8 cellular contexts compared by ENCODE assay signal in genomic region chr12:111412007-111412829, GRCh38. TPM values are rescaled to one million over a fixed set of nuclear protein-coding genes. Genes with fewer than 3 reads are reported as not detected.
DNase-seq lines count a peak whose midpoint lies in the region; ATAC-seq, FAIRE-seq and TF ChIP-seq lines count a peak whose summit lies in the region.

No MANE protein-coding gene starts in this region.

- 35% methylated on average over 15 of the region's 15 CpGs for WGBS in HUES64

- H3K9me3 ChIP-seq in HUES64 (ENCODE audit: insufficient read depth, low read depth, low read length), result no peaks in the 10 kb centered on the region

- H3K4me1 Mint-ChIP-seq in T-cell, result peaks cover 76 to 89% (median 87%) of the 10 kb centered on the region in 3 donors

- H3K27ac Mint-ChIP-seq in T-cell, result peak overlapping the region; percentile 95 to 96

- H3K9me3 Mint-ChIP-seq in T-cell, result no peaks in the 10 kb centered on the region

- CTCF ChIA-PET in T-cell (lab: Charles Lee), result interaction anchor here (0.5 to 3.4 kb wide), 13 partner anchors 12 to 275 kb away, joined by 3 to 39 read pairs (median 4); no protein-coding TSS in a partner anchor

- DNase-seq in T-cell (peak in 5 of 34 experiments; percentile 9 to 41 (median 26)), Right ventricle myocardium superior (peak; percentile 64), GM12892 (ENCODE audit: insufficient read length) (no peak), kidney glomerular epithelial cell (lab: John Stamatoyannopoulos, UW) (no peak), NCI-H82 (lab: John Stamatoyannopoulos, UW) (no peak)

- no peaks in the 10 kb centered on the region for H3K27me3 Mint-ChIP-seq in T-cell

- H3K27me3 ChIP-seq in HUES64 (ENCODE audit: insufficient read depth, low read length), result no peaks in the 10 kb centered on the region

- peak overlapping the region; percentile 46 for H3K9ac ChIP-seq in HUES64 (ENCODE audit: low read depth, low read length)

- peak overlapping the region in 2 of 3 donors; percentile 68 to 85 for H3K4me3 Mint-ChIP-seq in T-cell

- peak; percentile 53 to 66 (median 56) for ATAC-seq in T-cell (replicated peaks in 1 of 4)
- peak; percentile 13 for ATAC-seq in Right ventricle myocardium superior (ENCODE audit: poor library complexity)
- no peak for ATAC-seq in GM18858 (IDR thresholded peaks at IDR 0.05; ENCODE audit: unreplicated experiment)

- H3K36me3 Mint-ChIP-seq in T-cell, result peaks cover 22% of the 10 kb centered on the region

- intact Hi-C loops in Right ventricle myocardium superior (cut with DNase I), result no loop called here

- no peaks in the 10 kb centered on the region for H3K36me3 ChIP-seq in HUES64 (ENCODE audit: insufficient read depth, low read length)

- POLR2A ChIA-PET in T-cell (lab: Charles Lee), result interaction anchor here (0.6 to 1.4 kb wide), 4 partner anchors 19 to 39 kb away, joined by 3 to 6 read pairs (median 6); no protein-coding TSS in a partner anchor

- no peak for TF ChIP-seq POLR2A in GM12892 (IDR thresholded peaks at IDR 0.05; ENCODE audit: low read depth, low read length)

- no peak for FAIRE-seq in GM12892 (lab: Jason Lieb, UNC)

- H3K4me1 ChIP-seq in HUES64 (ENCODE audit: insufficient read depth, low read length), result peaks cover 49% of the 10 kb centered on the region

- H3K4me3 ChIP-seq in HUES64 (ENCODE audit: low read length) (no peak overlapping the region), skin epidermis (no peak overlapping the region)

- H3K27ac ChIP-seq in HUES64 (ENCODE audit: low read depth, low read length) (peak overlapping the region; percentile 86), skin epidermis (peak overlapping the region in 19 of 21 experiments; percentile 4 to 95 (median 67))

RNA-seq across cellular contexts. Expression of gene SH2B3, which starts 6.5 kb away (rescaled TPM):
- 14.8 TPM for polyA plus RNA-seq in HUES64 (2013, experiment 1 of 2)
- polyA plus RNA-seq in HUES64 (2013, experiment 2 of 2), result 16.4 TPM
- total RNA-seq in T-cell, result 10 to 100 TPM; 24.6 to 38.8 (median 28.8) TPM
- 42.8 TPM for total RNA-seq in Right ventricle myocardium superior
- 15.8 TPM for polyA plus RNA-seq in GM12892 (2012; ENCODE audit: missing spikeins)

RNA-seq across cellular contexts. Expression of gene PHETA1, which starts 43.3 kb away (rescaled TPM):
- polyA plus RNA-seq in HUES64 (2013, experiment 1 of 2), result 6.7 TPM
- polyA plus RNA-seq in HUES64 (2013, experiment 2 of 2), result 9.0 TPM
- total RNA-seq in T-cell (1 to 10 TPM; 1.4 to 6.2 (median 5.4) TPM), Right ventricle myocardium superior (35.1 TPM)
- polyA plus RNA-seq in GM12892 (2012; ENCODE audit: missing spikeins), result 1.3 TPM
